ENCODE assay signal across 8 cellular contexts in the genomic region with DNA sequence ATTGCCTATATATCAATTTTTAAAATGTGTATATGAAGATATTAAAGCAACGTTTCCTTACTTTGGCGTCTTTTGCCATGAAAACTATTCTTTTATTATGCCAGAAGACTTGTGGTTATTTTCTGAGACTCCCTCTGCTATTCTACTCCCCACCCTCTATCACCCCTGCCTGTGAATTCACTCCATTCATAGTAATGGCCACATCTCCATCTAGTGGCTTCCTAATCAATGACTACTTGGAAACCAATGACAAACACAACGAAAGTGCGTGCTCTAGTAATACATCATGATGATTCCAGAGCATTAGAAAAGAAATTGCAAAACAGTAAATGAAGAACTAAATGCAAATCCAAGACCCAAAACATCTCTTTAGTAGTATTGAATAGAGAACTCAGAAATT.
DNase-seq lines count a peak whose midpoint lies in the region; ATAC-seq and TF ChIP-seq lines count a peak whose summit lies in the region.

No MANE protein-coding gene starts in this region.

- no peak overlapping the region for H3K4me2 ChIP-seq in OCI-LY1 (ENCODE audit: low read length)
- no peak overlapping the region for H3K4me2 ChIP-seq in osteoblast (ENCODE audit: insufficient read depth, low read length)

- H3K27me3 Mint-ChIP-seq in activated naive CD8-positive, alpha-beta T cell treated with anti-CD3 and anti-CD28 coated beads for 36 hours = no peaks in the 10 kb centered on the region

- H4K20me1 ChIP-seq in OCI-LY1 (ENCODE audit: insufficient read depth, low read length) = no peaks in the 10 kb centered on the region
- no peaks in the 10 kb centered on the region for H4K20me1 ChIP-seq in osteoblast (ENCODE audit: insufficient read depth, low read length)

- H3K27ac ChIP-seq in OCI-LY1 (ENCODE audit: low read depth, low read length, poor library complexity, severe bottlenecking) = no peak overlapping the region
- no peak overlapping the region for H3K27ac ChIP-seq in osteoblast (ENCODE audit: low read depth, low read length)

- H3K36me3 ChIP-seq in OCI-LY1 (ENCODE audit: insufficient read depth, low read length) = no peaks in the 10 kb centered on the region
- peaks cover 20% of the 10 kb centered on the region for H3K36me3 ChIP-seq in osteoblast (ENCODE audit: insufficient read depth, low read length)

- H3K4me1 ChIP-seq in OCI-LY1 (ENCODE audit: insufficient read depth, low read length, severe bottlenecking) (peaks cover 29% of the 10 kb centered on the region), osteoblast (ENCODE audit: insufficient read depth, low read length) (no peaks in the 10 kb centered on the region)

- no peak for TF ChIP-seq POLR2A in erythroblast (IDR thresholded peaks at IDR 0.05; ENCODE audit: low read length)

- H3K36me3 Mint-ChIP-seq in activated naive CD8-positive, alpha-beta T cell treated with anti-CD3 and anti-CD28 coated beads for 36 hours = no peaks in the 10 kb centered on the region

- ATAC-seq in HG03159 (IDR thresholded peaks at IDR 0.05; ENCODE audit: unreplicated experiment) = peak; percentile 90

- H3K9ac ChIP-seq in OCI-LY1 (ENCODE audit: low read length) = no peak overlapping the region

- DNase-seq in NCI-H1092 treated with DMSO at 0.1 percent for 48 hours (lab: John Stamatoyannopoulos, UW) = peak; percentile 54
- no peak for DNase-seq in NCI-H1092 (lab: John Stamatoyannopoulos, UW)
- peak; percentile 38 to 56 for DNase-seq in erythroblast (lab: John Stamatoyannopoulos, UW)
- no peak for DNase-seq in osteoblast (ENCODE audit: insufficient read length, low spot score, missing footprints)
- no peak for DNase-seq in NK-92 treated with Interleukin-12 subunit alpha and Interleukin-12 subunit beta, amount 100 ng/mL, for 24 hours (lab: John Stamatoyannopoulos, UW)
- no peak for DNase-seq in activated naive CD8-positive, alpha-beta T cell treated with anti-CD3 and anti-CD28 coated beads for 36 hours

- no peaks in the 10 kb centered on the region for H3F3A ChIP-seq in OCI-LY1 (ENCODE audit: insufficient read depth, low read length)

- no peak overlapping the region for H3K4me3 ChIP-seq in OCI-LY1 (ENCODE audit: low read depth, low read length, poor library complexity, severe bottlenecking)
- H3K4me3 ChIP-seq in osteoblast (ENCODE audit: insufficient read depth, low read length) = no peak overlapping the region

- H3K27me3 ChIP-seq in OCI-LY1 (ENCODE audit: insufficient read depth, low read length) (no peaks in the 10 kb centered on the region), osteoblast (ENCODE audit: insufficient read depth, low read length) (no peaks in the 10 kb centered on the region)

- H3K4me1 Mint-ChIP-seq in activated naive CD8-positive, alpha-beta T cell treated with anti-CD3 and anti-CD28 coated beads for 36 hours = no peaks in the 10 kb centered on the region

- TF ChIP-seq CTCF in OCI-LY1 (IDR thresholded peaks at IDR 0.05; ENCODE audit: low read length) = peak; percentile 90
- peak; percentile 58 for TF ChIP-seq CTCF in osteoblast (IDR thresholded peaks at IDR 0.05; ENCODE audit: extremely low read depth, low read depth, low read length)

- H2AFZ ChIP-seq in OCI-LY1 (ENCODE audit: low read length) (peak overlapping the region; percentile 80; the same call in 1 of the 2 replicates), osteoblast (ENCODE audit: low read length) (no peak overlapping the region)

- H3K9me2 ChIP-seq in OCI-LY1 (ENCODE audit: low read depth, low read length) = no peaks in the 10 kb centered on the region

- H3K9me3 ChIP-seq in OCI-LY1 (ENCODE audit: low read length) (no peaks in the 10 kb centered on the region), osteoblast (ENCODE audit: low read depth, low read length) (no peaks in the 10 kb centered on the region)

- no peaks in the 10 kb centered on the region for H3K79me2 ChIP-seq in OCI-LY1 (ENCODE audit: insufficient read depth, low read length)
- no peaks in the 10 kb centered on the region for H3K79me2 ChIP-seq in osteoblast (ENCODE audit: insufficient read depth, low read length)

- no peak overlapping the region for H3K27ac Mint-ChIP-seq in activated naive CD8-positive, alpha-beta T cell treated with anti-CD3 and anti-CD28 coated beads for 36 hours

- no peaks in the 10 kb centered on the region for H3K9me3 Mint-ChIP-seq in activated naive CD8-positive, alpha-beta T cell treated with anti-CD3 and anti-CD28 coated beads for 36 hours

- no peak overlapping the region for H3K4me3 Mint-ChIP-seq in activated naive CD8-positive, alpha-beta T cell treated with anti-CD3 and anti-CD28 coated beads for 36 hours

Comparison
In these comparisons a context has a peak if more than half of its experiments do, and no peak if none do; other contexts are left out.
1. DNase-seq: peak in NCI-H1092 treated with DMSO at 0.1 percent for 48 hours (single experiment) and erythroblast (2 of 2); none in NCI-H1092 (single experiment), osteoblast (single experiment), NK-92 treated with Interleukin-12 subunit alpha and Interleukin-12 subunit beta, amount 100 ng/mL, for 24 hours (single experiment) and activated naive CD8-positive, alpha-beta T cell treated with anti-CD3 and anti-CD28 coated beads for 36 hours (single experiment).